ENCODE assay signal across 15 cellular contexts in genomic region chr15:98071786-98072185, GRCh38.
DNase-seq lines count a peak whose midpoint lies in the region; TF ChIP-seq lines count a peak whose summit lies in the region.
"Had no signal": no experiment of that assay in that cellular context is flagged by ENCODE, and none has a peak within 500 bp of the region (broad histone marks: within the 10 kb centered on the region; RNA-seq: fewer than 3 reads in every experiment).

No MANE protein-coding gene starts in this region.

- peaks cover 37% of the 10 kb centered on the region for H3K36me3 Mint-ChIP-seq in HFFc6 (ENCODE audit: low read depth)
- no peaks in the 10 kb centered on the region for H3K36me3 Mint-ChIP-seq in MCF 10A (ENCODE audit: insufficient read depth, unreplicated experiment)
- H3K36me3 Mint-ChIP-seq: CD4-positive, CD25-positive, alpha-beta regulatory T cell; CD8-positive, alpha-beta T cell had no signal

- H3K27me3 Mint-ChIP-seq in HFFc6 (ENCODE audit: insufficient read depth) = no peaks in the 10 kb centered on the region
- no peaks in the 10 kb centered on the region for H3K27me3 Mint-ChIP-seq in MCF 10A (ENCODE audit: insufficient read depth, unreplicated experiment)
- H3K27me3 Mint-ChIP-seq: B cell had no signal

- BruUV-seq in MCF 10A (replicated peaks; lab: Mats Ljungman, UMichigan) = no TSS peak

- H3K4me3 Mint-ChIP-seq in HFFc6 (peak overlapping the region; percentile 12; the same call in 1 of the 2 replicates), MCF 10A (ENCODE audit: unreplicated experiment) (no peak overlapping the region)
- H3K4me3 Mint-ChIP-seq: B cell; CD4-positive, CD25-positive, alpha-beta regulatory T cell; CD8-positive, alpha-beta T cell; GM23338; H9 had no signal

- peaks cover 88% of the 10 kb centered on the region for H3K4me1 Mint-ChIP-seq in HFFc6 (ENCODE audit: low read depth)
- H3K4me1 Mint-ChIP-seq in MCF 10A (ENCODE audit: insufficient read depth, unreplicated experiment) = no peaks in the 10 kb centered on the region
- H3K4me1 Mint-ChIP-seq: CD4-positive, CD25-positive, alpha-beta regulatory T cell had no signal

- DNase-seq in EL (peak; percentile 65), HFFc6 (peak; percentile 29), kidney tubule cell (ENCODE audit: low spot score) (peak; percentile 18), MCF 10A (ENCODE audit: unreplicated experiment) (no peak), mucosa of gallbladder (ENCODE audit: low spot score) (no peak)
- no peak for DNase-seq in activated naive CD4-positive, alpha-beta T cell treated with Interleukin-2 at 50 U/mL for 16 hours
- DNase-seq: Caco-2; CD4-positive, CD25-positive, alpha-beta regulatory T cell; CD8-positive, alpha-beta T cell; DMS 273 treated with DMSO at 0.1 percent for 48 hours; DMS79; GF-D8; H9 had no signal

- POLR2A ChIA-PET in MCF 10A (lab: Yijun Ruan, JAX) = interaction anchor here (1.2 kb wide), 1 partner anchor 152 kb away, joined by 3 read pairs; no protein-coding TSS in a partner anchor

- intact Hi-C loops in MCF 10A (cut with micrococcal nuclease) = no loop called here

- CTCF ChIA-PET in MCF 10A (lab: Yijun Ruan, JAX) = interaction anchor here (0.5 to 2.1 kb wide), 3 partner anchors 9 to 76 kb away, joined by 3 to 7 read pairs (median 4); no protein-coding TSS in a partner anchor

- H3K9me3 Mint-ChIP-seq in HFFc6 (peaks cover 4% of the 10 kb centered on the region; the same call in 1 of the 2 replicates), MCF 10A (ENCODE audit: unreplicated experiment) (no peaks in the 10 kb centered on the region)
- H3K9me3 Mint-ChIP-seq: CD8-positive, alpha-beta T cell had no signal

- H3K27ac Mint-ChIP-seq in HFFc6 (peak overlapping the region; percentile 44), MCF 10A (ENCODE audit: low read depth, unreplicated experiment) (no peak overlapping the region)
- H3K27ac Mint-ChIP-seq: B cell; CD4-positive, CD25-positive, alpha-beta regulatory T cell; CD8-positive, alpha-beta T cell; GM23338; H9 had no signal

- TF ChIP-seq CTCF in HFFc6 (IDR thresholded peaks at IDR 0.05) (no peak), MCF 10A (IDR thresholded peaks at IDR 0.05; ENCODE audit: unreplicated experiment) (no peak)

Comparison
In these comparisons a context has a peak if more than half of its experiments do, and no peak if none do; other contexts are left out.
1. DNase-seq: peak in EL (single experiment), HFFc6 (single experiment) and kidney tubule cell (single experiment); none in MCF 10A (single experiment), mucosa of gallbladder (single experiment) and activated naive CD4-positive, alpha-beta T cell treated with Interleukin-2 at 50 U/mL for 16 hours (single experiment).